In the genomic region with DNA sequence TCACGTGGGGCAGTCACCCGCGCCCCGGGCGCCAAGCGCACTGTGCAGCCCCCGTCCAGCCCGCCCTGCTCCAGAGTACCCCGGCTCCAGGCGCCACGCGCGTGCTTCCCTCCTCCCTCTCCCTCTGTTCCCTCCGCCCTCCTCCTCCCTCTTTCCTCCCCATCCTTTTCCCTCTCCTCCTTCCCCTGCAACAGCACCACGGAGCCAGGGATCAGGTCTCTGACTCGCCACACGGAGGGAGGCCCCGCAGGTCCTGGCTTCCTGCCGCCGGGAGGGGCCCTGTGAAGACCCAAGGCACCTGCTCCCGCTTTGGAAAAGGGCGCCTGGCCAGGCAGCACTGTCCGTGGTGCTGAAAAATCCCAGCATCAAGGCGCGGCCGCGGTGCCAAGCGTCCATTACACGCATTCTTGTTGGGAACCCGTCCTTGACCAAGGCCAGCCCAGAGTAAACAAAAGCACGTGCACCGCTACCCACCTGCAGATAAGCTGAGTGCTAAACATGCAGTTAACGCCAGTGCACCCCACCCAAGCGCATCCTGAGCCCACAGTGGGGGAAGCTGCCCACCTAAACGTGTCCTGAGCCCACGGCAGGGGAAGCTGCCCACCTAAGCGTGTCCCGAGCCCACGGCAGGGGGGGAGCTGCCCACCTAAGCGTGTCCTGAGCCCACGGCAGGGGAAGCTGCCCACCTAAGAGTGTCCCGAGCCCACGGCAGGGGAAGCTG, we compare ENCODE assay signal across 8 cellular contexts. TPM values are rescaled to one million over a fixed set of nuclear protein-coding genes. Genes with fewer than 3 reads are reported as not detected.
DNase-seq lines count a peak whose midpoint lies in the region; ATAC-seq and TF ChIP-seq lines count a peak whose summit lies in the region.

No MANE protein-coding gene starts in this region.

- ATAC-seq in Right ventricle myocardium superior (ENCODE audit: poor library complexity) (peak; percentile 66), Right ventricle myocardium inferior (no peak), HG03378 (IDR thresholded peaks at IDR 0.05; ENCODE audit: unreplicated experiment) (no peak), HG03520 (IDR thresholded peaks at IDR 0.05; ENCODE audit: unreplicated experiment) (no peak), HG02763 (IDR thresholded peaks at IDR 0.05; ENCODE audit: unreplicated experiment) (no peak)

- H3K4me3 ChIP-seq in fibroblast of villous mesenchyme (ENCODE audit: low read depth, low read length): no peak overlapping the region
- no peak overlapping the region for H3K4me3 ChIP-seq in testis

- TF ChIP-seq CTCF in fibroblast of villous mesenchyme (IDR thresholded peaks at IDR 0.05; ENCODE audit: insufficient read depth, low read depth, low read length): no peak
- no peak for TF ChIP-seq CTCF in testis (IDR thresholded peaks at IDR 0.05)

- no peaks in the 10 kb centered on the region for H3K4me1 ChIP-seq in testis

- H3K27me3 ChIP-seq in testis: no peaks in the 10 kb centered on the region

- no peaks in the 10 kb centered on the region for H3K36me3 ChIP-seq in testis (ENCODE audit: low read depth, missing control alignments)

- H3K27ac ChIP-seq in testis: no peak overlapping the region

- no peak for TF ChIP-seq POLR2A in testis (IDR thresholded peaks at IDR 0.05)

- 6 to 12% methylated on average over 23 to 40 of the region's 43 CpGs for WGBS in testis, 2 donors

- no peaks in the 10 kb centered on the region for H3K9me3 ChIP-seq in testis

- intact Hi-C loops in Right ventricle myocardium superior (cut with DNase I) (no loop called here), Right ventricle myocardium inferior (cut with DNase I) (no loop called here), testis (cut with DNase I; ENCODE audit: low total_unique reads) (no loop called here)

- peak; percentile 56 for DNase-seq in Right ventricle myocardium superior
- no peak for DNase-seq in Right ventricle myocardium inferior (ENCODE audit: missing footprints)
- DNase-seq in fibroblast of villous mesenchyme (ENCODE audit: low read depth): peak; percentile 17
- DNase-seq in testis: peak; percentile 60

TF ChIP-seq in PFSK-1, 5 proteins besides CTCF, POLR2A, EP300 and RAD21:
- TF ChIP-seq SIN3A (IDR thresholded peaks at IDR 0.05; ENCODE audit: borderline replicate concordance, insufficient read depth, low read length): no peak
- TF ChIP-seq, protein P1, sequence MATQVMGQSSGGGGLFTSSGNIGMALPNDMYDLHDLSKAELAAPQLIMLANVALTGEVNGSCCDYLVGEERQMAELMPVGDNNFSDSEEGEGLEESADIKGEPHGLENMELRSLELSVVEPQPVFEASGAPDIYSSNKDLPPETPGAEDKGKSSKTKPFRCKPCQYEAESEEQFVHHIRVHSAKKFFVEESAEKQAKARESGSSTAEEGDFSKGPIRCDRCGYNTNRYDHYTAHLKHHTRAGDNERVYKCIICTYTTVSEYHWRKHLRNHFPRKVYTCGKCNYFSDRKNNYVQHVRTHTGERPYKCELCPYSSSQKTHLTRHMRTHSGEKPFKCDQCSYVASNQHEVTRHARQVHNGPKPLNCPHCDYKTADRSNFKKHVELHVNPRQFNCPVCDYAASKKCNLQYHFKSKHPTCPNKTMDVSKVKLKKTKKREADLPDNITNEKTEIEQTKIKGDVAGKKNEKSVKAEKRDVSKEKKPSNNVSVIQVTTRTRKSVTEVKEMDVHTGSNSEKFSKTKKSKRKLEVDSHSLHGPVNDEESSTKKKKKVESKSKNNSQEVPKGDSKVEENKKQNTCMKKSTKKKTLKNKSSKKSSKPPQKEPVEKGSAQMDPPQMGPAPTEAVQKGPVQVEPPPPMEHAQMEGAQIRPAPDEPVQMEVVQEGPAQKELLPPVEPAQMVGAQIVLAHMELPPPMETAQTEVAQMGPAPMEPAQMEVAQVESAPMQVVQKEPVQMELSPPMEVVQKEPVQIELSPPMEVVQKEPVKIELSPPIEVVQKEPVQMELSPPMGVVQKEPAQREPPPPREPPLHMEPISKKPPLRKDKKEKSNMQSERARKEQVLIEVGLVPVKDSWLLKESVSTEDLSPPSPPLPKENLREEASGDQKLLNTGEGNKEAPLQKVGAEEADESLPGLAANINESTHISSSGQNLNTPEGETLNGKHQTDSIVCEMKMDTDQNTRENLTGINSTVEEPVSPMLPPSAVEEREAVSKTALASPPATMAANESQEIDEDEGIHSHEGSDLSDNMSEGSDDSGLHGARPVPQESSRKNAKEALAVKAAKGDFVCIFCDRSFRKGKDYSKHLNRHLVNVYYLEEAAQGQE (IDR thresholded peaks at IDR 0.05; ENCODE audit: insufficient read depth in 1 of 2, low read depth in 2 of 2, low read length in 2 of 2): peak; percentile 94 to 95

RNA-seq across cellular contexts. Expression of a gene that starts 21.7 kb away (rescaled TPM):
- total RNA-seq in Right ventricle myocardium superior: not detected
- total RNA-seq in Right ventricle myocardium inferior: not detected
- polyA plus RNA-seq in PFSK-1 (2012; ENCODE audit: insufficient read length, low read depth): not detected
- not detected in 2 replicates for total RNA-seq in fibroblast of villous mesenchyme
- under 1 TPM in 1 of 2 donors, not detected in 1; 0.24 TPM for total RNA-seq in testis
- not detected for polyA plus RNA-seq in testis (ENCODE audit: insufficient read depth, low read depth, low replicate concordance)

RNA-seq across cellular contexts. Expression of a gene that starts 45.5 kb away (rescaled TPM):
- not detected for total RNA-seq in Right ventricle myocardium superior
- total RNA-seq in Right ventricle myocardium inferior: not detected
- polyA plus RNA-seq in PFSK-1 (2012; ENCODE audit: insufficient read length, low read depth): not detected
- not detected in 2 replicates for total RNA-seq in fibroblast of villous mesenchyme
- under 1 TPM; 0.16 to 0.68 TPM for total RNA-seq in testis
- polyA plus RNA-seq in testis (ENCODE audit: insufficient read depth, low read depth, low replicate concordance): 0.28 TPM

RNA-seq across cellular contexts. Expression of a gene that starts 48.0 kb away (rescaled TPM):
- total RNA-seq in Right ventricle myocardium superior (not detected), Right ventricle myocardium inferior (not detected), fibroblast of villous mesenchyme (not detected in 2 replicates), testis (1 to 10 TPM; 4.4 to 5.5 TPM)
- 0.11 TPM for polyA plus RNA-seq in PFSK-1 (2012; ENCODE audit: insufficient read length, low read depth)
- polyA plus RNA-seq in testis (ENCODE audit: insufficient read depth, low read depth, low replicate concordance): 2.1 TPM
